In the genomic region with DNA sequence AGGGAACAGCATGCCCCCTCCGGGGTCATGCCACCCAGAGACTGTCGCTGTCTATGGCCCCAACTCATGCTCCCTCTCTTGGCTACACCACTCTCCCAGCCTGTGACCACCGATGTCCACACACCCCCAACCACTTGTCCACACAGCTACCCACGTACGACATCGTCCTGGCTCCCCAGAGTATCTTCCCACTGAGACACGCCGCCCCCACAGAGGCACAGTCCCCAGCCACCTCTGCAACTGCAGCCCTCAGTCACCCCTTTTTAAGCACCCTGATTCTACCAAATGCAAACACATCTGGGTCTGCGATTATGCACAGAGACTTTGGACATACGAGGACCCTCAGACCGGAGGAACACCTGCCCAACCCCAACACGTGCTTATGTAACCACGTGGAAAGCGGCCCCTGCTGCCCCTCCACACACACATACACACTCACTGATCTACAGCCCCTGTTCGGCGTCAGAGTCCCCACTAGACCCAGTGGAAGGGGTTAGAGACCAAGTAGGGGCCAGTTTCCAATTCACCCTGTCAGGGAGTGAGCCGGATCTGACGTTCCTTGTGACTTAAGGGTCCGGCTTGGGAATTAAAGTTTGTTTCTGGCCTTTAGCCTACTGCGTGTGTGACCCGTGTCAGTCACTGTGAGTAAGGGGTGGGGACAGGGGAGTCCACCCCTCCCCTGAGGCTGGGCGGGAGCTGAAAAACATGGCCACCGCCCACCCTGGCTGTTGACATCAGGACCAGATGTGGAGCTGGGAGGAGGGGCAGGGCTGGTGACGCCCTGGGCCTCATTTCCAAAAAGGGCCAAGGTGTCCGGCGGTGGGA, we compare ENCODE assay signal across 13 cellular contexts. TPM values are rescaled to one million over a fixed set of nuclear protein-coding genes. Genes with fewer than 3 reads are reported as not detected.
DNase-seq lines count a peak whose midpoint lies in the region; ATAC-seq and TF ChIP-seq lines count a peak whose summit lies in the region.
"Had no signal": no experiment of that assay in that cellular context is flagged by ENCODE, and none has a peak within 500 bp of the region (broad histone marks: within the 10 kb centered on the region; RNA-seq: fewer than 3 reads in every experiment).

No MANE protein-coding gene starts in this region.

- peaks cover 18% of the 10 kb centered on the region for H3K4me1 ChIP-seq in osteoblast (ENCODE audit: insufficient read depth, low read length)
- peaks cover 11% of the 10 kb centered on the region for H3K4me1 ChIP-seq in vagina

- no peaks in the 10 kb centered on the region for H3K9me3 ChIP-seq in osteoblast (ENCODE audit: low read depth, low read length)
- no peaks in the 10 kb centered on the region for H3K9me3 ChIP-seq in vagina
- no peaks in the 10 kb centered on the region for H3K9me3 ChIP-seq in WERI-Rb-1 (ENCODE audit: severe bottlenecking)

- TF ChIP-seq POLR2A in vagina (IDR thresholded peaks at IDR 0.05): no peak

- DNase-seq in foreskin fibroblast (peak; percentile 67 to 84), osteoblast (ENCODE audit: insufficient read length, low spot score, missing footprints) (peak; percentile 30), vagina (ENCODE audit: extremely low spot score in 2 of 2) (no peak), midbrain (lab: John Stamatoyannopoulos, UW) (no peak), WERI-Rb-1 (no peak)
- DNase-seq: activated CD4-positive, alpha-beta T cell treated with anti-CD3 and anti-CD28 coated beads for 48 hours; hypothalamus; NCI-H2029 treated with DMSO at 0.1 percent for 48 hours; stimulated activated naive B cell treated with anti-CD40 and anti-IgM and Interleukin-4, amounts not matched to agents 10 μg/mL and 1 μg/mL and 100 μg/mL, for 72 hours had no signal

- TF ChIP-seq CTCF in foreskin fibroblast (IDR thresholded peaks at IDR 0.05; ENCODE audit: low read depth, low read length): no peak
- TF ChIP-seq CTCF in osteoblast (IDR thresholded peaks at IDR 0.05; ENCODE audit: extremely low read depth, low read depth, low read length): no peak
- TF ChIP-seq CTCF in vagina (IDR thresholded peaks at IDR 0.05): no peak
- no peak for TF ChIP-seq CTCF in WERI-Rb-1 (IDR thresholded peaks at IDR 0.05; ENCODE audit: low read depth, low read length)

- H3K36me3 ChIP-seq in osteoblast (ENCODE audit: insufficient read depth, low read length) (no peaks in the 10 kb centered on the region), vagina (no peaks in the 10 kb centered on the region), WERI-Rb-1 (no peaks in the 10 kb centered on the region)

- H3K27me3 ChIP-seq in osteoblast (ENCODE audit: insufficient read depth, low read length): no peaks in the 10 kb centered on the region
- no peaks in the 10 kb centered on the region for H3K27me3 ChIP-seq in vagina
- H3K27me3 ChIP-seq in WERI-Rb-1 (ENCODE audit: insufficient read depth, low read depth, severe bottlenecking): no peaks in the 10 kb centered on the region

- H2AFZ ChIP-seq in osteoblast (ENCODE audit: low read length): peak overlapping the region; percentile 81

- H3K79me2 ChIP-seq in osteoblast (ENCODE audit: insufficient read depth, low read length): no peaks in the 10 kb centered on the region

- WGBS in adipose tissue, 3 donors: 55 to 64% (median 59%) methylated on average over 26 of the region's 26 CpGs

- H3K4me3 ChIP-seq in foreskin fibroblast (ENCODE audit: low read depth in 1 of 2, low read length in 2 of 2) (no peak overlapping the region), osteoblast (ENCODE audit: insufficient read depth, low read length) (no peak overlapping the region), vagina (peak overlapping the region in 1 of 2 donors; percentile 7), WERI-Rb-1 (ENCODE audit: low read depth, low read length) (no peak overlapping the region)

- peak overlapping the region; percentile 23 for H3K27ac ChIP-seq in adipose tissue (ENCODE audit: low read depth, low read length)
- H3K27ac ChIP-seq in osteoblast (ENCODE audit: low read depth, low read length): no peak overlapping the region
- peak overlapping the region; percentile 75 for H3K27ac ChIP-seq in vagina
- H3K27ac ChIP-seq in WERI-Rb-1: no peak overlapping the region

- H3K4me2 ChIP-seq in osteoblast (ENCODE audit: insufficient read depth, low read length): peak overlapping the region; percentile 13

- intact Hi-C loops in vagina (cut with DNase I): loop anchor here (5.0 to 10.0 kb wide), 2 partner anchors 45 to 98 kb away; no protein-coding TSS in a partner anchor

- ATAC-seq in GM21515 (IDR thresholded peaks at IDR 0.05; ENCODE audit: unreplicated experiment): no peak
- ATAC-seq: SK-N-SH treated with all-trans-retinoic acid at 6 μM for 48 hours; stimulated activated naive B cell treated with anti-CD40 and anti-IgM and Interleukin-4, amounts not matched to agents 10 μg/mL and 1 μg/mL and 100 μg/mL, for 72 hours had no signal

- H4K20me1 ChIP-seq in osteoblast (ENCODE audit: insufficient read depth, low read length): no peaks in the 10 kb centered on the region

RNA-seq across cellular contexts. Expression of gene AXL, which starts 11.9 kb away (rescaled TPM):
- 10 to 100 TPM in 2 of 3 donors, 1 to 10 TPM in 1; 2.5 to 26.0 (median 24.0) TPM for polyA plus RNA-seq in adipose tissue
- total RNA-seq in osteoblast (355 and 368 TPM in 2 replicates), vagina (53.5 TPM)

RNA-seq across cellular contexts. Expression of gene CYP2S1, which starts 14.1 kb away (rescaled TPM):
- 1 to 10 TPM in 1 of 3 donors, under 1 TPM in 2; 0.30 to 5.1 (median 0.67) TPM for polyA plus RNA-seq in adipose tissue
- total RNA-seq in osteoblast (not detected in 2 replicates), vagina (7.1 TPM)
- total RNA-seq: myocyte had no signal

RNA-seq across cellular contexts. Expression of gene HNRNPUL1, which starts 57.0 kb away (rescaled TPM):
- polyA plus RNA-seq in adipose tissue: 100 to 1,000 TPM in 1 of 3 donors, 10 to 100 TPM in 2; 47.6 to 129 (median 87.1) TPM
- total RNA-seq in osteoblast (113 and 114 TPM in 2 replicates), vagina (116 TPM)

Comparison
In these comparisons a context has a peak if more than half of its experiments do, and no peak if none do; other contexts are left out.
1. H3K27ac ChIP-seq: peak in adipose tissue (single experiment) and vagina (single experiment); none in osteoblast (single experiment) and WERI-Rb-1 (single experiment).
2. DNase-seq: peak in foreskin fibroblast (2 of 2) and osteoblast (single experiment); none in vagina (0 of 2), midbrain (single experiment) and WERI-Rb-1 (single experiment).